Comparison of ENCODE assay signal across 1 cellular context in the genomic region with DNA sequence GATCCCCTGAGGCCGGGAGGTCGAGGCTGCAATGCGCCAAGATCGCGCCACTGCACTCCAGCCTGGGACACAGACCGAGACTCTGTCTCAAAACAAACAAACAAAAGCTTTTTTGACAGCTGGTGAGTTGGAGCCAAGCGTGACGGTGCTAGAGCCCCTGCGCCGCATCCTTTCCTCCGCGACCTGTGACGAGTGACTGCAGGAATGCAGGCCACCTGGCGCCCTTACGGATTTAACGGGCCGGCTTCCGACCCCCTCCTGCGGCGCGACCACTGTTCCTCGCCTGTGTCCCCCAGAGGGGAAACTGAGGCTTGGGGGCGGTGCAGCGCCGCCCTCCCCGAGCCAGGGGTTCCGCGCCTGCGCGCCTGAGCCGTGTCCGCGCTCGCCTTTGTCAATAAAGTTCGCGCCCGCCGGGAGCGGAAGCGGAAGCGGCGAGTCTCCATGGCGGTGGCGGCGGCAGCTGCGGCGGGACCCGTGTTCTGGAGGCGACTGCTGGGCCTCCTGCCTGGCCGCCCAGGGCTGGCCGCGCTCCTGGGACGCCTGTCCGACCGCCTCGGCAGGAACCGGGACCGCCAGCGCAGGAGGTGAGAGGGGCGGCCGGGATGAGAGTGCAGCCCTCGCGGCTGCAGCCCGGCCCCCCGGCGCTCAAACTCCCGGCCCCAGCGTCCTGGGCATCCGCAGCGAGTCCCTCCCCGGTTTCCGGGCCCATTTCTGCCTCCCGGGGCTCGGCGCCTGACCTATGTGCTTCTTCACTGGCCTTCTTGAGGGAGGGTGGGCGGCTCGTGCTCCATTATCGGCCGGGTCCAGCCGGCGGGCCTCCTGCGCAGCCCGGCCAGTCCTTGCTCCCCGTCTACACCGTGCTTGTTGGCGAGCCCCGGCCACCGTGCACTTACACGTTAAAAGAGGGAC.
TF ChIP-seq lines count a peak whose summit lies in the region.

A gene with protein sequence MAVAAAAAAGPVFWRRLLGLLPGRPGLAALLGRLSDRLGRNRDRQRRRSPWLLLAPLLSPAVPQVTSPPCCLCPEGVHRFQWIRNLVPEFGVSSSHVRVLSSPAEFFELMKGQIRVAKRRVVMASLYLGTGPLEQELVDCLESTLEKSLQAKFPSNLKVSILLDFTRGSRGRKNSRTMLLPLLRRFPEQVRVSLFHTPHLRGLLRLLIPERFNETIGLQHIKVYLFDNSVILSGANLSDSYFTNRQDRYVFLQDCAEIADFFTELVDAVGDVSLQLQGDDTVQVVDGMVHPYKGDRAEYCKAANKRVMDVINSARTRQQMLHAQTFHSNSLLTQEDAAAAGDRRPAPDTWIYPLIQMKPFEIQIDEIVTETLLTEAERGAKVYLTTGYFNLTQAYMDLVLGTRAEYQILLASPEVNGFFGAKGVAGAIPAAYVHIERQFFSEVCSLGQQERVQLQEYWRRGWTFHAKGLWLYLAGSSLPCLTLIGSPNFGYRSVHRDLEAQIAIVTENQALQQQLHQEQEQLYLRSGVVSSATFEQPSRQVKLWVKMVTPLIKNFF (plus strand): TSS at position 425 of the 909 bp plus-strand sequence. CDS start 17 bp downstream, at position 442.

TF ChIP-seq in HepG2, 621 proteins besides CTCF, POLR2A, EP300 and RAD21 (continued from another document and continues in another):
- TF ChIP-seq, protein P1, sequence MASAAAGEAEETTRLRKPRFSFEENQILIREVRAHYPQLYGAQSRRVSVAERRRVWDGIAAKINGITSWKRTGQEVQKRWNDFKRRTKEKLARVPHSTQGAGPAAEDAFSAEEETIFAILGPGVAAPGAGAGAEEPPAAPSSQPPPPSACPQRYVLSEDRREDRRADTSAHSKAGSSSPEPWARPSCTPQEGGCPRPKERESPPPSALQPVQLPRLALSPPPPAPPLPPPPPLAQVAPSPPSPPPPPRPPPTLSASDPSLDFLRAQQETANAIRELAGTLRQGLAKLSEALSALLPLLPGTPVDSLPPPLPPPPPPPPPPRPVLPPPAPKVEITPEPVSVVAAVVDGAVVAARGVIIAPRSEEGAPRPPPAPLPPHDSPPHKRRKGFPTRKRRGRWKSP (CRISPR knock-in tag; IDR thresholded peaks at IDR 0.05) = no peak
- TF ChIP-seq ISX (CRISPR knock-in tag; conservative IDR thresholded peaks at IDR 0.05) = no peak
- no peak for TF ChIP-seq NONO (IDR thresholded peaks at IDR 0.05)
- TF ChIP-seq NONO (CRISPR knock-in tag; conservative IDR thresholded peaks at IDR 0.05) = peak; percentile 97
- TF ChIP-seq, protein P2, sequence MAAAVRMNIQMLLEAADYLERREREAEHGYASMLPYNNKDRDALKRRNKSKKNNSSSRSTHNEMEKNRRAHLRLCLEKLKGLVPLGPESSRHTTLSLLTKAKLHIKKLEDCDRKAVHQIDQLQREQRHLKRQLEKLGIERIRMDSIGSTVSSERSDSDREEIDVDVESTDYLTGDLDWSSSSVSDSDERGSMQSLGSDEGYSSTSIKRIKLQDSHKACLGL (CRISPR knock-in tag; IDR thresholded peaks at IDR 0.05) = peak; percentile 85
- no peak for TF ChIP-seq ATRX (CRISPR knock-in tag; IDR thresholded peaks at IDR 0.05; ENCODE audit: borderline replicate concordance)
- TF ChIP-seq KLF12 (CRISPR knock-in tag; IDR thresholded peaks at IDR 0.05; ENCODE audit: borderline replicate concordance) = no peak
- peak; percentile 96 for TF ChIP-seq ZSCAN31 (CRISPR knock-in tag; IDR thresholded peaks at IDR 0.05; ENCODE audit: low read depth)
- no peak for TF ChIP-seq SRSF4 (IDR thresholded peaks at IDR 0.05; ENCODE audit: low read depth, low read length, poor library complexity, severe bottlenecking)
- peak; percentile 89 for TF ChIP-seq SALL2 (CRISPR knock-in tag; IDR thresholded peaks at IDR 0.05)
- TF ChIP-seq IKZF1 (IDR thresholded peaks at IDR 0.05) = no peak
- TF ChIP-seq, protein P3, sequence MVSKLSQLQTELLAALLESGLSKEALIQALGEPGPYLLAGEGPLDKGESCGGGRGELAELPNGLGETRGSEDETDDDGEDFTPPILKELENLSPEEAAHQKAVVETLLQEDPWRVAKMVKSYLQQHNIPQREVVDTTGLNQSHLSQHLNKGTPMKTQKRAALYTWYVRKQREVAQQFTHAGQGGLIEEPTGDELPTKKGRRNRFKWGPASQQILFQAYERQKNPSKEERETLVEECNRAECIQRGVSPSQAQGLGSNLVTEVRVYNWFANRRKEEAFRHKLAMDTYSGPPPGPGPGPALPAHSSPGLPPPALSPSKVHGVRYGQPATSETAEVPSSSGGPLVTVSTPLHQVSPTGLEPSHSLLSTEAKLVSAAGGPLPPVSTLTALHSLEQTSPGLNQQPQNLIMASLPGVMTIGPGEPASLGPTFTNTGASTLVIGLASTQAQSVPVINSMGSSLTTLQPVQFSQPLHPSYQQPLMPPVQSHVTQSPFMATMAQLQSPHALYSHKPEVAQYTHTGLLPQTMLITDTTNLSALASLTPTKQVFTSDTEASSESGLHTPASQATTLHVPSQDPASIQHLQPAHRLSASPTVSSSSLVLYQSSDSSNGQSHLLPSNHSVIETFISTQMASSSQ (IDR thresholded peaks at IDR 0.05; ENCODE audit: low read depth) = no peak
- TF ChIP-seq, protein P3 (CRISPR knock-in tag; IDR thresholded peaks at IDR 0.05; ENCODE audit: borderline replicate concordance) = peak; percentile 78
- peak; percentile 69; the same call in 1 of the 2 replicates for TF ChIP-seq RFXAP (CRISPR knock-in tag; IDR thresholded peaks at IDR 0.05; ENCODE audit: borderline replicate concordance)
- TF ChIP-seq GATAD2A (CRISPR knock-in tag; IDR thresholded peaks at IDR 0.05) = peak; percentile 50; the same call in 1 of the 2 replicates
- TF ChIP-seq ZNF382 (CRISPR knock-in tag; IDR thresholded peaks at IDR 0.05; ENCODE audit: borderline replicate concordance) = no peak
- TF ChIP-seq, protein P4, sequence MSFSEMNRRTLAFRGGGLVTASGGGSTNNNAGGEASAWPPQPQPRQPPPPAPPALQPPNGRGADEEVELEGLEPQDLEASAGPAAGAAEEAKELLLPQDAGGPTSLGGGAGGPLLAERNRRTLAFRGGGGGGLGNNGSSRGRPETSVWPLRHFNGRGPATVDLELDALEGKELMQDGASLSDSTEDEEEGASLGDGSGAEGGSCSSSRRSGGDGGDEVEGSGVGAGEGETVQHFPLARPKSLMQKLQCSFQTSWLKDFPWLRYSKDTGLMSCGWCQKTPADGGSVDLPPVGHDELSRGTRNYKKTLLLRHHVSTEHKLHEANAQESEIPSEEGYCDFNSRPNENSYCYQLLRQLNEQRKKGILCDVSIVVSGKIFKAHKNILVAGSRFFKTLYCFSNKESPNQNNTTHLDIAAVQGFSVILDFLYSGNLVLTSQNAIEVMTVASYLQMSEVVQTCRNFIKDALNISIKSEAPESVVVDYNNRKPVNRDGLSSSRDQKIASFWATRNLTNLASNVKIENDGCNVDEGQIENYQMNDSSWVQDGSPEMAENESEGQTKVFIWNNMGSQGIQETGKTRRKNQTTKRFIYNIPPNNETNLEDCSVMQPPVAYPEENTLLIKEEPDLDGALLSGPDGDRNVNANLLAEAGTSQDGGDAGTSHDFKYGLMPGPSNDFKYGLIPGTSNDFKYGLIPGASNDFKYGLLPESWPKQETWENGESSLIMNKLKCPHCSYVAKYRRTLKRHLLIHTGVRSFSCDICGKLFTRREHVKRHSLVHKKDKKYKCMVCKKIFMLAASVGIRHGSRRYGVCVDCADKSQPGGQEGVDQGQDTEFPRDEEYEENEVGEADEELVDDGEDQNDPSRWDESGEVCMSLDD (CRISPR knock-in tag; IDR thresholded peaks at IDR 0.05; ENCODE audit: borderline replicate concordance) = peak; percentile 17; the same call in 1 of the 2 replicates
- TF ChIP-seq, protein P5, sequence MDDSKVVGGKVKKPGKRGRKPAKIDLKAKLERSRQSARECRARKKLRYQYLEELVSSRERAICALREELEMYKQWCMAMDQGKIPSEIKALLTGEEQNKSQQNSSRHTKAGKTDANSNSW (CRISPR knock-in tag; IDR thresholded peaks at IDR 0.05; ENCODE audit: borderline replicate concordance) = peak; percentile 90
- no peak for TF ChIP-seq ZNF644 (CRISPR knock-in tag; IDR thresholded peaks at IDR 0.05; ENCODE audit: low read depth)
- TF ChIP-seq MAZ (IDR thresholded peaks at IDR 0.05; ENCODE audit: borderline replicate concordance, low read depth, low read length) = peak; percentile 88
- peak; percentile 93 for TF ChIP-seq MAZ (CRISPR knock-in tag; IDR thresholded peaks at IDR 0.05; ENCODE audit: low read depth)
- TF ChIP-seq ZNF652 (CRISPR knock-in tag; IDR thresholded peaks at IDR 0.05; ENCODE audit: borderline replicate concordance, low read depth) = no peak
- TF ChIP-seq, protein P6, sequence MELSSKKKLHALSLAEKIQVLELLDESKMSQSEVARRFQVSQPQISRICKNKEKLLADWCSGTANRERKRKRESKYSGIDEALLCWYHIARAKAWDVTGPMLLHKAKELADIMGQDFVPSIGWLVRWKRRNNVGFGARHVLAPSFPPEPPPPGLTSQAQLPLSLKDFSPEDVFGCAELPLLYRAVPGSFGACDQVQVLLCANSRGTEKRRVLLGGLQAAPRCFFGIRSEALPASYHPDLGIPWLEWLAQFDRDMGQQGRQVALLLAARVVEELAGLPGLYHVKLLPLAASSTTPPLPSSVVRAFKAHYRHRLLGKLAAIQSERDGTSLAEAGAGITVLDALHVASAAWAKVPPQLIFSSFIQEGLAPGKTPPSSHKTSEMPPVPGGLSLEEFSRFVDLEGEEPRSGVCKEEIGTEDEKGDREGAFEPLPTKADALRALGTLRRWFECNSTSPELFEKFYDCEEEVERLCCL (CRISPR knock-in tag; IDR thresholded peaks at IDR 0.05; ENCODE audit: borderline replicate concordance) = no peak
- TF ChIP-seq, protein P7, sequence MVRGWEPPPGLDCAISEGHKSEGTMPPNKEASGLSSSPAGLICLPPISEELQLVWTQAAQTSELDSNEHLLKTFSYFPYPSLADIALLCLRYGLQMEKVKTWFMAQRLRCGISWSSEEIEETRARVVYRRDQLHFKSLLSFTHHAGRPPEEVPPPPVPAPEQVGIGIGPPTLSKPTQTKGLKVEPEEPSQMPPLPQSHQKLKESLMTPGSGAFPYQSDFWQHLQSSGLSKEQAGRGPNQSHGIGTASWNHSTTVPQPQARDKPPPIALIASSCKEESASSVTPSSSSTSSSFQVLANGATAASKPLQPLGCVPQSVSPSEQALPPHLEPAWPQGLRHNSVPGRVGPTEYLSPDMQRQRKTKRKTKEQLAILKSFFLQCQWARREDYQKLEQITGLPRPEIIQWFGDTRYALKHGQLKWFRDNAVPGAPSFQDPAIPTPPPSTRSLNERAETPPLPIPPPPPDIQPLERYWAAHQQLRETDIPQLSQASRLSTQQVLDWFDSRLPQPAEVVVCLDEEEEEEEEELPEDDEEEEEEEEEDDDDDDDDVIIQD (CRISPR knock-in tag; IDR thresholded peaks at IDR 0.05; ENCODE audit: low read depth) = 0 out of 2 replicates have a peak, but pooled peaks have one; percentile 39
- TF ChIP-seq KLF16 (CRISPR knock-in tag; IDR thresholded peaks at IDR 0.05) = peak in 1 of 2 experiments; percentile 87; a peak in 2 of 4 replicates
- TF ChIP-seq POLR2AphosphoS2 (IDR thresholded peaks at IDR 0.05; ENCODE audit: low read depth, low read length) = no peak
- TF ChIP-seq GTF3A (CRISPR knock-in tag; conservative IDR thresholded peaks at IDR 0.05) = no peak
- TF ChIP-seq ZNF577 (CRISPR knock-in tag; IDR thresholded peaks at IDR 0.05; ENCODE audit: borderline replicate concordance, low read depth) = no peak
- TF ChIP-seq ZNF678 (CRISPR knock-in tag; IDR thresholded peaks at IDR 0.05) = peak; percentile 98
- TF ChIP-seq ARNTL (CRISPR knock-in tag; IDR thresholded peaks at IDR 0.05) = peak; percentile 85
- no peak; the same call in 1 of the 2 replicates for TF ChIP-seq ZNF234 (CRISPR knock-in tag; conservative IDR thresholded peaks at IDR 0.05)
- TF ChIP-seq GZF1 (CRISPR knock-in tag; IDR thresholded peaks at IDR 0.05) = no peak
- TF ChIP-seq ZNF367 (CRISPR knock-in tag; IDR thresholded peaks at IDR 0.05; ENCODE audit: borderline replicate concordance) = no peak
- peak; percentile 85 for TF ChIP-seq NR2C2 (CRISPR knock-in tag; IDR thresholded peaks at IDR 0.05; ENCODE audit: borderline replicate concordance)
- no peak for TF ChIP-seq RFX3 (CRISPR knock-in tag; IDR thresholded peaks at IDR 0.05)
- no peak for TF ChIP-seq RCOR2 (CRISPR knock-in tag; IDR thresholded peaks at IDR 0.05)
- TF ChIP-seq, protein P8, sequence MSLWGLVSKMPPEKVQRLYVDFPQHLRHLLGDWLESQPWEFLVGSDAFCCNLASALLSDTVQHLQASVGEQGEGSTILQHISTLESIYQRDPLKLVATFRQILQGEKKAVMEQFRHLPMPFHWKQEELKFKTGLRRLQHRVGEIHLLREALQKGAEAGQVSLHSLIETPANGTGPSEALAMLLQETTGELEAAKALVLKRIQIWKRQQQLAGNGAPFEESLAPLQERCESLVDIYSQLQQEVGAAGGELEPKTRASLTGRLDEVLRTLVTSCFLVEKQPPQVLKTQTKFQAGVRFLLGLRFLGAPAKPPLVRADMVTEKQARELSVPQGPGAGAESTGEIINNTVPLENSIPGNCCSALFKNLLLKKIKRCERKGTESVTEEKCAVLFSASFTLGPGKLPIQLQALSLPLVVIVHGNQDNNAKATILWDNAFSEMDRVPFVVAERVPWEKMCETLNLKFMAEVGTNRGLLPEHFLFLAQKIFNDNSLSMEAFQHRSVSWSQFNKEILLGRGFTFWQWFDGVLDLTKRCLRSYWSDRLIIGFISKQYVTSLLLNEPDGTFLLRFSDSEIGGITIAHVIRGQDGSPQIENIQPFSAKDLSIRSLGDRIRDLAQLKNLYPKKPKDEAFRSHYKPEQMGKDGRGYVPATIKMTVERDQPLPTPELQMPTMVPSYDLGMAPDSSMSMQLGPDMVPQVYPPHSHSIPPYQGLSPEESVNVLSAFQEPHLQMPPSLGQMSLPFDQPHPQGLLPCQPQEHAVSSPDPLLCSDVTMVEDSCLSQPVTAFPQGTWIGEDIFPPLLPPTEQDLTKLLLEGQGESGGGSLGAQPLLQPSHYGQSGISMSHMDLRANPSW (CRISPR knock-in tag; IDR thresholded peaks at IDR 0.05; ENCODE audit: borderline replicate concordance) = 0 out of 2 replicates have a peak, but pooled peaks have one; percentile 90
